In genomic region chr11:60974726-60975125, GRCh38 we compare ENCODE assay signal across 16 cellular contexts. TPM values are rescaled to one million over a fixed set of nuclear protein-coding genes. Genes with fewer than 3 reads are reported as not detected.
A peak's percentile ranks its signal among the peaks of the same experiment; 100 is the strongest.
DNase-seq lines count a peak whose midpoint lies in the region; ATAC-seq, FAIRE-seq and TF ChIP-seq lines count a peak whose summit lies in the region.
"Had no signal": no experiment of that assay in that cellular context is flagged by ENCODE, and none has a peak within 500 bp of the region (broad histone marks: within the 10 kb centered on the region; RNA-seq: fewer than 3 reads in every experiment).

No MANE protein-coding gene starts in this region.

- H3K27me3 ChIP-seq in small intestine (ENCODE audit: control insufficient read depth in 2 of 2, insufficient read depth in 2 of 2, low read length in 2 of 2): no peaks in the 10 kb centered on the region
- H3K27me3 ChIP-seq in prostate gland (replicated peaks; ENCODE audit: insufficient read depth): no peaks in the 10 kb centered on the region
- H3K27me3 ChIP-seq: cardiac muscle cell, gastroesophageal sphincter had no signal

- H3K27ac ChIP-seq in small intestine (ENCODE audit: low read depth in 1 of 2, low read length in 1 of 2) (peak overlapping the region in 1 of 2 donors; percentile 69), prostate gland (no peak overlapping the region)
- H3K27ac ChIP-seq: cardiac muscle cell, gastroesophageal sphincter had no signal

- H3K36me3 Mint-ChIP-seq in activated CD4-positive, alpha-beta memory T cell treated with anti-CD3 and anti-CD28 coated beads for 36 hours: peaks cover 64% of the 10 kb centered on the region

- no peak for FAIRE-seq in small intestine (lab: Jason Lieb, UNC)
- FAIRE-seq: GM19239 had no signal

- WGBS in small intestine, 3 donors: 79 to 90% (median 80%) methylated on average over 6 of the region's 6 CpGs
- WGBS in prostate gland: 87% methylated on average over 6 of the region's 6 CpGs

- TF ChIP-seq POLR2A in prostate gland (IDR thresholded peaks at IDR 0.05): no peak

- H3K27me3 Mint-ChIP-seq in activated CD4-positive, alpha-beta memory T cell treated with anti-CD3 and anti-CD28 coated beads for 36 hours: no peaks in the 10 kb centered on the region

- TF ChIP-seq CTCF in prostate gland (IDR thresholded peaks at IDR 0.05): no peak

- H3K9me3 Mint-ChIP-seq in activated CD4-positive, alpha-beta memory T cell treated with anti-CD3 and anti-CD28 coated beads for 36 hours: no peaks in the 10 kb centered on the region

- H3K9me3 ChIP-seq in small intestine (ENCODE audit: control insufficient read depth, low read depth) (no peaks in the 10 kb centered on the region), prostate gland (no peaks in the 10 kb centered on the region)
- H3K9me3 ChIP-seq: gastroesophageal sphincter had no signal

- CTCF ChIA-PET in activated CD4-positive, alpha-beta memory T cell treated with anti-CD3 and anti-CD28 coated beads for 36 hours (lab: Charles Lee): interaction anchor here (1.0 to 1.3 kb wide), 3 partner anchors 9 to 137 kb away, joined by 3 read pairs; no protein-coding TSS in a partner anchor

- H3K4me3 ChIP-seq in small intestine (ENCODE audit: low read depth in 1 of 2, low read length in 2 of 2) (peak overlapping the region; percentile 3 to 20), prostate gland (no peak overlapping the region)
- H3K4me3 ChIP-seq: cardiac muscle cell, gastroesophageal sphincter had no signal

- H3K4me1 Mint-ChIP-seq in activated CD4-positive, alpha-beta memory T cell treated with anti-CD3 and anti-CD28 coated beads for 36 hours (ENCODE audit: low read depth): peaks cover 47% of the 10 kb centered on the region

- H3K4me1 ChIP-seq in small intestine (ENCODE audit: control insufficient read depth in 2 of 2, insufficient read depth in 1 of 2, low read depth in 1 of 2, low read length in 1 of 2) (no peaks in the 10 kb centered on the region), prostate gland (replicated peaks) (no peaks in the 10 kb centered on the region)

- no peak for ATAC-seq in activated CD4-positive, CD25-positive, alpha-beta regulatory T cell treated with anti-CD3 and anti-CD28 coated beads, Interleukin-2, amount 50 U/mL, for 24 hours
- ATAC-seq: gastroesophageal sphincter had no signal

- H3K36me3 ChIP-seq in small intestine (ENCODE audit: control insufficient read depth in 2 of 2, insufficient read depth in 2 of 2, low read length in 2 of 2) (no peaks in the 10 kb centered on the region), prostate gland (no peaks in the 10 kb centered on the region)
- H3K36me3 ChIP-seq: cardiac muscle cell, gastroesophageal sphincter had no signal

- H3K4me3 Mint-ChIP-seq in activated CD4-positive, alpha-beta memory T cell treated with anti-CD3 and anti-CD28 coated beads for 36 hours: peak overlapping the region; percentile 95

- POLR2A ChIA-PET in activated CD4-positive, alpha-beta memory T cell treated with anti-CD3 and anti-CD28 coated beads for 36 hours (lab: Charles Lee): interaction anchor here (0.7 to 1.7 kb wide), 6 partner anchors 8 to 135 kb away, joined by 3 to 7 read pairs (median 4); no protein-coding TSS in a partner anchor

- DNase-seq in activated CD4-positive, CD25-positive, alpha-beta regulatory T cell treated with anti-CD3 and anti-CD28 coated beads, Interleukin-2, amount 50 U/mL, for 72 hours: peak; percentile 29
- peak; percentile 64 for DNase-seq in activated CD4-positive, alpha-beta memory T cell treated with anti-CD3 and anti-CD28 coated beads for 36 hours
- DNase-seq in epidermal melanocyte (ENCODE audit: insufficient read length, low spot score) (peak; percentile 46), small intestine (no peak), prostate gland (ENCODE audit: low spot score) (no peak), DMS 273 treated with DMSO at 0.1 percent for 48 hours (lab: John Stamatoyannopoulos, UW) (no peak)
- no peak for DNase-seq in stimulated activated naive CD4-positive, alpha-beta T cell treated with Interleukin-2 at 50 U/mL for 16 hours (lab: John Stamatoyannopoulos, UW)
- DNase-seq: 8988T; COR-L47; GDM1; stimulated activated CD4-positive, alpha-beta T cell treated with anti-CD3 and anti-CD28 coated beads, Interleukin-2, amount 100 ng/mL, for 48 hours had no signal

- intact Hi-C loops in activated CD4-positive, alpha-beta memory T cell treated with anti-CD3 and anti-CD28 coated beads for 36 hours (cut with micrococcal nuclease): loop anchor here (1.0 kb wide), 2 partner anchors 12 to 20 kb away; no protein-coding TSS in a partner anchor
- intact Hi-C loops in prostate gland (cut with DNase I): no loop called here

- peak overlapping the region; percentile 99 for H3K27ac Mint-ChIP-seq in activated CD4-positive, alpha-beta memory T cell treated with anti-CD3 and anti-CD28 coated beads for 36 hours

RNA-seq across cellular contexts. Expression of gene CD6, which starts 3.2 kb away (rescaled TPM):
- 100 to 1,000 TPM; 271 to 279 TPM for total RNA-seq in activated CD4-positive, alpha-beta memory T cell treated with anti-CD3 and anti-CD28 coated beads for 36 hours
- polyA plus RNA-seq in small intestine: 1 to 10 TPM; 1.6 to 5.1 (median 1.8) TPM
- total RNA-seq in prostate gland: 1 to 10 TPM in 1 of 2 donors, under 1 TPM in 1; 0.51 to 1.2 TPM
- total RNA-seq: pulmonary artery endothelial cell had no signal
- polyA plus RNA-seq: cardiac muscle cell had no signal

RNA-seq across cellular contexts. Expression of gene SLC15A3, which starts 22.8 kb away (rescaled TPM):
- 1 to 10 TPM; 1.3 to 1.8 TPM for total RNA-seq in activated CD4-positive, alpha-beta memory T cell treated with anti-CD3 and anti-CD28 coated beads for 36 hours
- polyA plus RNA-seq in small intestine: 10 to 100 TPM in 2 of 3 donors, 1 to 10 TPM in 1; 4.5 to 26.0 (median 11.1) TPM
- 10 to 100 TPM in 1 of 2 donors, 1 to 10 TPM in 1; 3.3 to 19.4 TPM for total RNA-seq in prostate gland
- polyA plus RNA-seq: cardiac muscle cell had no signal

RNA-seq across cellular contexts. Expression of gene TMEM132A, which starts 50.5 kb away (rescaled TPM):
- total RNA-seq in activated CD4-positive, alpha-beta memory T cell treated with anti-CD3 and anti-CD28 coated beads for 36 hours: 1 to 10 TPM; 3.3 to 5.7 TPM
- polyA plus RNA-seq in small intestine: 1 to 10 TPM in 2 of 3 donors, under 1 TPM in 1; 0.89 to 6.9 (median 1.1) TPM
- 10 to 100 TPM; 18.7 to 44.5 TPM for total RNA-seq in prostate gland

Comparison
In these comparisons a context has a peak if more than half of its experiments do, and no peak if none do; other contexts are left out.
1. DNase-seq: peak in activated CD4-positive, CD25-positive, alpha-beta regulatory T cell treated with anti-CD3 and anti-CD28 coated beads, Interleukin-2, amount 50 U/mL, for 72 hours (single experiment), activated CD4-positive, alpha-beta memory T cell treated with anti-CD3 and anti-CD28 coated beads for 36 hours (single experiment) and epidermal melanocyte (single experiment); none in small intestine (single experiment), stimulated activated naive CD4-positive, alpha-beta T cell treated with Interleukin-2 at 50 U/mL for 16 hours (single experiment), prostate gland (single experiment) and DMS 273 treated with DMSO at 0.1 percent for 48 hours (single experiment).
2. H3K4me3 ChIP-seq: peak in small intestine (2 of 2); none in prostate gland (0 of 2).
3. RNA of gene CD6, which starts 3.2 kb away (total RNA-seq): 271 to 279 TPM in activated CD4-positive, alpha-beta memory T cell treated with anti-CD3 and anti-CD28 coated beads for 36 hours; 0.51 to 1.2 TPM in prostate gland; every median in the first group is over 100 times any median in the second.